22 cellular contexts compared by ENCODE assay signal in genomic region chr6:137010138-137010718, GRCh38. TPM values are rescaled to one million over a fixed set of nuclear protein-coding genes. Genes with fewer than 3 reads are reported as not detected.
"Had no signal": no experiment of that assay in that cellular context is flagged by ENCODE, and none has a peak within 500 bp of the region (broad histone marks: within the 10 kb centered on the region; RNA-seq: fewer than 3 reads in every experiment).

No MANE protein-coding gene starts in this region.

- H3K9ac ChIP-seq: KMS-11 had no signal

- H3K27me3 ChIP-seq: SJSA1 had no signal

- FAIRE-seq: HTR-8/SVneo, RCC 7860 had no signal

- DNase-seq: Kasumi-1, MV-4-11, NCI-H1048, NCI-H1105 treated with DMSO at 0.1 percent for 48 hours, NCI-H1417 treated with DMSO at 0.1 percent for 48 hours, NCI-H146, NCI-H187, NCI-H2029 treated with DMSO at 0.1 percent for 48 hours, NCI-H2171 treated with DMSO at 0.1 percent for 48 hours, NCI-H524 treated with DMSO at 0.1 percent for 48 hours, NCI-H69, NCI-H774, Right ventricle myocardium superior, RPMI8226, SIG-M5 had no signal

- H3K4me2 ChIP-seq: KMS-11 had no signal

- H3K36me3 ChIP-seq: SJSA1 had no signal

- H3K4me1 ChIP-seq: SJSA1 had no signal

- H3K4me3 ChIP-seq: SJSA1, SK-N-MC had no signal

- H3K9me3 ChIP-seq: SJSA1 had no signal

- H3K27ac ChIP-seq: HL-60, KMS-11, SJSA1, SK-N-MC had no signal

RNA-seq across cellular contexts. Expression of gene IL20RA, which starts 34.5 kb away (rescaled TPM):
- total RNA-seq: M059J, SJSA1 had no signal
